In genomic region chr17:44775136-44775837, GRCh38 we compare ENCODE assay signal across 8 cellular contexts. TPM values are rescaled to one million over a fixed set of nuclear protein-coding genes. Genes with fewer than 3 reads are reported as not detected.
A peak's percentile ranks its signal among the peaks of the same experiment; 100 is the strongest.
DNase-seq lines count a peak whose midpoint lies in the region; ATAC-seq, FAIRE-seq and TF ChIP-seq lines count a peak whose summit lies in the region.

No MANE protein-coding gene starts in this region.

- FAIRE-seq in frontal cortex (lab: Jason Lieb, UNC) = no peak

- no peaks in the 10 kb centered on the region for H3K79me2 ChIP-seq in Loucy (ENCODE audit: insufficient read depth, low read length)

- H3K9me2 ChIP-seq in Loucy (replicated peaks; ENCODE audit: low read depth, low read length) = no peaks in the 10 kb centered on the region

- 0 out of 2 replicates have a peak, but pooled peaks have one; percentile 0 for TF ChIP-seq CTCF in Loucy (conservative IDR thresholded peaks at IDR 0.05; ENCODE audit: low read length)
- peak; percentile 87 for TF ChIP-seq CTCF in RWPE2 (IDR thresholded peaks at IDR 0.05; ENCODE audit: poor library complexity, severe bottlenecking)
- peak in 1 of 2 donors; percentile 2 for TF ChIP-seq CTCF in suprapubic skin (IDR thresholded peaks at IDR 0.05)

- H3K9me3 ChIP-seq in Loucy (ENCODE audit: insufficient read depth, low read depth, low read length) = no peaks in the 10 kb centered on the region
- H3K9me3 ChIP-seq in RWPE2 (ENCODE audit: severe bottlenecking) = no peaks in the 10 kb centered on the region
- no peaks in the 10 kb centered on the region for H3K9me3 ChIP-seq in suprapubic skin

- H3K36me3 ChIP-seq in Loucy (ENCODE audit: insufficient read depth, low read length) (no peaks in the 10 kb centered on the region), RWPE2 (ENCODE audit: low read depth) (no peaks in the 10 kb centered on the region), suprapubic skin (no peaks in the 10 kb centered on the region)

- peak overlapping the region; percentile 76 for H3K4me3 ChIP-seq in Loucy (ENCODE audit: low read length, poor library complexity, severe bottlenecking)
- peak overlapping the region; percentile 43 for H3K4me3 ChIP-seq in RWPE2 (ENCODE audit: severe bottlenecking)
- H3K4me3 ChIP-seq in suprapubic skin = peak overlapping the region; percentile 57

- no peak for TF ChIP-seq POLR2A in suprapubic skin (IDR thresholded peaks at IDR 0.05)

- peak overlapping the region; percentile 61 for H3K9ac ChIP-seq in Loucy (ENCODE audit: low read depth, low read length, poor library complexity, severe bottlenecking)

- H3K27ac ChIP-seq in RWPE2 (ENCODE audit: poor library complexity, severe bottlenecking) (no peak overlapping the region), suprapubic skin (peak overlapping the region; percentile 36)

- H3K27me3 ChIP-seq in Loucy (ENCODE audit: insufficient read depth, low read length, poor library complexity, severe bottlenecking) (no peaks in the 10 kb centered on the region), RWPE2 (ENCODE audit: insufficient read depth, poor library complexity, severe bottlenecking) (no peaks in the 10 kb centered on the region), suprapubic skin (peaks cover 37% of the 10 kb centered on the region)

- H3F3A ChIP-seq in Loucy (ENCODE audit: low read depth) = no peaks in the 10 kb centered on the region

- no peaks in the 10 kb centered on the region for H4K20me1 ChIP-seq in Loucy (ENCODE audit: insufficient read depth, low read length, poor library complexity, severe bottlenecking)

- peak overlapping the region; percentile 98 for H3K4me2 ChIP-seq in Loucy (ENCODE audit: low read depth, low read length, poor library complexity, severe bottlenecking)

- ATAC-seq in RWPE2 (ENCODE audit: low read depth) = peak; percentile 91

- no peak for TF ChIP-seq EP300 in suprapubic skin (IDR thresholded peaks at IDR 0.05)

- peak overlapping the region; percentile 84 for H2AFZ ChIP-seq in Loucy (ENCODE audit: low read length)

- WGBS in suprapubic skin = 0% methylated on average over 30 of the region's 50 CpGs

- DNase-seq in ELF-1 (ENCODE audit: low read depth, low spot score) = peak; percentile 99
- DNase-seq in H4 (ENCODE audit: low spot score) = peak; percentile 99
- peak; percentile 99 for DNase-seq in RWPE2 (ENCODE audit: low spot score)
- peak; percentile 96 for DNase-seq in activated gamma-delta T cell treated with anti-CD3 and anti-CD28 coated beads, Interleukin-2, amount 50 U/mL, for 16 hours (ENCODE audit: low read depth)
- peak; percentile 93 to 98 for DNase-seq in frontal cortex (ENCODE audit: low spot score in 2 of 2)
- peak; percentile 90 for DNase-seq in non-pigmented ciliary epithelial cell (ENCODE audit: low read depth)
- DNase-seq in suprapubic skin (ENCODE audit: low spot score in 2 of 2) = peak; percentile 97 to 98

- peaks cover 6% of the 10 kb centered on the region for H3K4me1 ChIP-seq in Loucy (ENCODE audit: insufficient read depth, low read length, poor library complexity, severe bottlenecking)
- no peaks in the 10 kb centered on the region for H3K4me1 ChIP-seq in RWPE2 (ENCODE audit: insufficient read depth, poor library complexity, severe bottlenecking)
- peaks cover 26% of the 10 kb centered on the region for H3K4me1 ChIP-seq in suprapubic skin

RNA-seq across cellular contexts. Expression of gene ADAM11, which starts 16.5 kb away (rescaled TPM):
- total RNA-seq in H4 (2014; rRNA removed; shearing (Covaris generic)) = 1.4 and 2.3 TPM in 2 replicates
- total RNA-seq in frontal cortex (14.7 TPM), suprapubic skin (1 to 10 TPM in 3 of 4 donors, under 1 TPM in 1; 0.98 to 1.5 (median 1.1) TPM)

RNA-seq across cellular contexts. Expression of gene GJC1, which starts 54.8 kb away (rescaled TPM):
- total RNA-seq in H4 (2014; rRNA removed; shearing (Covaris generic)) = 8.2 and 8.8 TPM in 2 replicates
- total RNA-seq in frontal cortex = 76.2 TPM
- total RNA-seq in suprapubic skin = 1 to 10 TPM; 1.1 to 7.8 (median 1.9) TPM
